In the genomic region with DNA sequence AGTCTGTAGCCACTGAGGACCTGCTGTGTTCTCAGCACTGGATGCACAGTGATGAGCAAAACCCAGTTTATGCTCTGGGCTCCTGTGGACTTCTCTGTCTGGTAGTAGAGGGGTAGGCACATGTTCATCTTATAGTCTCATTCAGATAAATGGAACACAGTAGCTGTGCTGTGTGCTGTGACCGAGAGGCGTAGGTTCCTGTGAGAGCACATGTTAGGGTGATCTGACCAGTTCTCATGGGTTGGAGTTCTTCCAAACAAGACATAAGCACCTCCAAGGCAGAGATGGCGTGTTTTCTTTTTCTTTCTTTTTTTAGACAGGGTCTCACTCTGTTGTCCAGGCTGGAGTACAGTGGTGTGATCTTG, we compare ENCODE assay signal across 19 cellular contexts.
DNase-seq lines count a peak whose midpoint lies in the region; ATAC-seq and TF ChIP-seq lines count a peak whose summit lies in the region.
"Had no signal": no experiment of that assay in that cellular context is flagged by ENCODE, and none has a peak within 500 bp of the region (broad histone marks: within the 10 kb centered on the region; RNA-seq: fewer than 3 reads in every experiment).

No MANE protein-coding gene starts in this region.

- H3K4me3 Mint-ChIP-seq in HFFc6, result no peak overlapping the region
- H3K4me3 Mint-ChIP-seq: activated CD8-positive, alpha-beta memory T cell treated with anti-CD3 and anti-CD28 coated beads, Interleukin-2, amount 10 ng/mL, durations not matched to agents 7 days and 5 days; B cell; immature natural killer cell; stimulated activated memory B cell treated with anti-CD40 and anti-IgM and Interleukin-4, amounts not matched to agents 10 μg/mL and 1 μg/mL and 100 μg/mL, for 72 hours had no signal

- in situ Hi-C loops in GM23248 (cut with MboI), result no loop called here

- peaks cover 100% of the 10 kb centered on the region for H3K79me2 ChIP-seq in GM23248 (ENCODE audit: insufficient read depth)

- peak overlapping the region; percentile 67 for H3K27ac Mint-ChIP-seq in HFFc6
- H3K27ac Mint-ChIP-seq: activated CD8-positive, alpha-beta memory T cell treated with anti-CD3 and anti-CD28 coated beads, Interleukin-2, amount 10 ng/mL, durations not matched to agents 7 days and 5 days; B cell; immature natural killer cell; stimulated activated memory B cell treated with anti-CD40 and anti-IgM and Interleukin-4, amounts not matched to agents 10 μg/mL and 1 μg/mL and 100 μg/mL, for 72 hours had no signal

- whole genome bisulfite sequencing in esophagus, 2 donors, result 63 to 66% methylated on average over 3 of the region's 3 CpGs
- 79 to 80% methylated on average over 3 of the region's 3 CpGs for WGBS in testis, 2 donors
- 96 to 97% methylated on average over 3 of the region's 3 CpGs for whole genome bisulfite sequencing in GM23248 (ENCODE audit: low coverage in 1 of 2, low lambda C conversion rate in 2 of 2, missing lambda C conversion rate in 2 of 2), 2 experiments

- ATAC-seq in HG02973 (IDR thresholded peaks at IDR 0.05; ENCODE audit: unreplicated experiment), result no peak
- no peak for ATAC-seq in SK-N-SH treated with all-trans-retinoic acid at 6 μM for 48 hours
- ATAC-seq: activated CD8-positive, alpha-beta memory T cell treated with anti-CD3 and anti-CD28 coated beads, Interleukin-2, amount 10 ng/mL, durations not matched to agents 7 days and 5 days; stimulated activated memory B cell treated with anti-CD40 and anti-IgM and Interleukin-4, amounts not matched to agents 10 μg/mL and 1 μg/mL and 100 μg/mL, for 72 hours had no signal

- H3K27me3 ChIP-seq in esophagus (ENCODE audit: control insufficient read depth in 1 of 2, insufficient read depth in 2 of 2, low read length in 2 of 2) (no peaks in the 10 kb centered on the region), muscle layer of duodenum (ENCODE audit: low read depth, low read length) (no peaks in the 10 kb centered on the region), testis (no peaks in the 10 kb centered on the region), GM23248 (replicated peaks; ENCODE audit: insufficient read depth) (no peaks in the 10 kb centered on the region)
- H3K27me3 ChIP-seq in effector memory CD4-positive, alpha-beta T cell (replicated peaks; ENCODE audit: control insufficient read depth, insufficient read depth, low read length, poor library complexity, severe bottlenecking), result peaks cover 4% of the 10 kb centered on the region

- DNase-seq in HFFc6, result no peak
- DNase-seq in testis, result no peak
- DNase-seq in effector memory CD4-positive, alpha-beta T cell, result no peak
- no peak for DNase-seq in GM23248
- DNase-seq: activated CD8-positive, alpha-beta memory T cell treated with anti-CD3 and anti-CD28 coated beads, Interleukin-2, amount 10 ng/mL, durations not matched to agents 7 days and 5 days; activated gamma-delta T cell treated with Interleukin-2 at 50 U/mL for 16 hours; glutamatergic neuron; H7; immature natural killer cell; midbrain; NCI-H187 treated with DMSO at 0.1 percent for 48 hours; NCI-H510A treated with DMSO at 0.1 percent for 48 hours; stimulated activated CD4-positive, alpha-beta T cell treated with anti-CD3 and anti-CD28 coated beads, Interleukin-12 subunit alpha, Interleukin-12 subunit beta, amount 100 ng/mL, for 4 hours had no signal

- H3K27ac ChIP-seq in esophagus (ENCODE audit: low read depth in 2 of 2, low read length in 1 of 2) (peak overlapping the region; percentile 66 to 72), muscle layer of duodenum (ENCODE audit: low read length) (peak overlapping the region; percentile 43), testis (peak overlapping the region; percentile 86 to 94), GM23248 (no peak overlapping the region)
- no peak overlapping the region for H3K27ac ChIP-seq in effector memory CD4-positive, alpha-beta T cell (ENCODE audit: insufficient read depth, low read length, poor library complexity, severe bottlenecking)

- H2AFZ ChIP-seq in GM23248, result no peak overlapping the region

- no peaks in the 10 kb centered on the region for H3K9me3 ChIP-seq in esophagus (ENCODE audit: control insufficient read depth in 2 of 2, insufficient read depth in 1 of 2, low read depth in 1 of 2, low read length in 1 of 2)
- no peaks in the 10 kb centered on the region for H3K9me3 ChIP-seq in muscle layer of duodenum (ENCODE audit: control insufficient read depth in 1 of 2, low read length in 2 of 2)
- H3K9me3 ChIP-seq in testis, result no peaks in the 10 kb centered on the region
- no peaks in the 10 kb centered on the region for H3K9me3 ChIP-seq in effector memory CD4-positive, alpha-beta T cell (ENCODE audit: control insufficient read depth, low read length)
- H3K9me3 ChIP-seq in GM23248 (ENCODE audit: low read depth), result no peaks in the 10 kb centered on the region

- no peaks in the 10 kb centered on the region for H3K9me2 ChIP-seq in GM23248 (ENCODE audit: insufficient read depth)

- H3K36me3 Mint-ChIP-seq in HFFc6 (ENCODE audit: low read depth), result peaks cover 28% of the 10 kb centered on the region
- H3K36me3 Mint-ChIP-seq: activated CD8-positive, alpha-beta memory T cell treated with anti-CD3 and anti-CD28 coated beads, Interleukin-2, amount 10 ng/mL, durations not matched to agents 7 days and 5 days; immature natural killer cell; stimulated activated memory B cell treated with anti-CD40 and anti-IgM and Interleukin-4, amounts not matched to agents 10 μg/mL and 1 μg/mL and 100 μg/mL, for 72 hours had no signal

- peaks cover 69% of the 10 kb centered on the region for H3K4me1 Mint-ChIP-seq in HFFc6 (ENCODE audit: low read depth)
- H3K4me1 Mint-ChIP-seq: B cell; immature natural killer cell; stimulated activated memory B cell treated with anti-CD40 and anti-IgM and Interleukin-4, amounts not matched to agents 10 μg/mL and 1 μg/mL and 100 μg/mL, for 72 hours had no signal

- no peaks in the 10 kb centered on the region; the same call in 1 of the 2 replicates for H3F3A ChIP-seq in GM23248 (ENCODE audit: insufficient read depth)

- intact Hi-C loops in testis (cut with DNase I; ENCODE audit: low total_unique reads), result no loop called here

- H3K4me2 ChIP-seq in GM23248 (ENCODE audit: unreplicated experiment), result no peak overlapping the region

- TF ChIP-seq POLR2A in testis (IDR thresholded peaks at IDR 0.05), result no peak

- H3K9me3 Mint-ChIP-seq in HFFc6, result no peaks in the 10 kb centered on the region
- H3K9me3 Mint-ChIP-seq: immature natural killer cell; stimulated activated memory B cell treated with anti-CD40 and anti-IgM and Interleukin-4, amounts not matched to agents 10 μg/mL and 1 μg/mL and 100 μg/mL, for 72 hours had no signal

- H4K20me1 ChIP-seq in GM23248 (ENCODE audit: insufficient read depth), result peaks cover 44% of the 10 kb centered on the region

- H3K27me3 Mint-ChIP-seq in HFFc6 (ENCODE audit: insufficient read depth), result peaks cover 11% of the 10 kb centered on the region; the same call in 1 of the 2 replicates

- H3K4me1 ChIP-seq in esophagus (ENCODE audit: control insufficient read depth in 2 of 2, insufficient read depth in 2 of 2, low read length in 1 of 2) (peaks cover 0 to 4% of the 10 kb centered on the region in 2 donors), muscle layer of duodenum (ENCODE audit: control insufficient read depth in 1 of 2, insufficient read depth in 2 of 2, low read length in 2 of 2) (peaks cover 5 to 10% of the 10 kb centered on the region in 2 donors), testis (peaks cover 24% of the 10 kb centered on the region), GM23248 (ENCODE audit: insufficient read depth) (peaks cover 6% of the 10 kb centered on the region; the same call in 1 of the 2 replicates)
- H3K4me1 ChIP-seq in effector memory CD4-positive, alpha-beta T cell (ENCODE audit: control insufficient read depth, insufficient read depth, low read length, poor library complexity, severe bottlenecking), result no peaks in the 10 kb centered on the region

- TF ChIP-seq CTCF in HFFc6 (IDR thresholded peaks at IDR 0.05) (no peak), testis (IDR thresholded peaks at IDR 0.05) (no peak)

- H3K4me3 ChIP-seq in esophagus (ENCODE audit: low read depth in 1 of 2, low read length in 2 of 2) (no peak overlapping the region), muscle layer of duodenum (ENCODE audit: low read depth in 1 of 2, low read length in 2 of 2) (no peak overlapping the region), testis (no peak overlapping the region), GM23248 (no peak overlapping the region)
- no peak overlapping the region for H3K4me3 ChIP-seq in effector memory CD4-positive, alpha-beta T cell (ENCODE audit: insufficient read depth, low read depth, low read length, poor library complexity, severe bottlenecking)

- no peaks in the 10 kb centered on the region for H3K36me3 ChIP-seq in esophagus (ENCODE audit: control insufficient read depth in 2 of 2, insufficient read depth in 2 of 2, low read length in 1 of 2)
- H3K36me3 ChIP-seq in muscle layer of duodenum (ENCODE audit: control insufficient read depth in 1 of 2, insufficient read depth in 2 of 2, low read length in 2 of 2), result no peaks in the 10 kb centered on the region
- no peaks in the 10 kb centered on the region for H3K36me3 ChIP-seq in testis (ENCODE audit: low read depth, missing control alignments)
- no peaks in the 10 kb centered on the region for H3K36me3 ChIP-seq in effector memory CD4-positive, alpha-beta T cell (ENCODE audit: control insufficient read depth, insufficient read depth, low read length)
- peaks cover 3% of the 10 kb centered on the region; the same call in 1 of the 2 replicates for H3K36me3 ChIP-seq in GM23248 (ENCODE audit: low read depth)

- H3K9ac ChIP-seq in GM23248, result no peak overlapping the region

TF ChIP-seq in SK-N-SH treated with all-trans-retinoic acid at 6 μM for 48 hours, 23 proteins besides CTCF, POLR2A, EP300 and RAD21 (continues in another document):
- TF ChIP-seq CSDC2 (CRISPR knock-in tag; IDR thresholded peaks at IDR 0.05), result no peak
- TF ChIP-seq ZNF8 (CRISPR knock-in tag; IDR thresholded peaks at IDR 0.05), result no peak
- TF ChIP-seq ZFP3 (CRISPR knock-in tag; IDR thresholded peaks at IDR 0.05), result no peak
- TF ChIP-seq ZNF565 (CRISPR knock-in tag; conservative IDR thresholded peaks at IDR 0.05; ENCODE audit: low read depth), result no peak
- TF ChIP-seq TOX (CRISPR knock-in tag; IDR thresholded peaks at IDR 0.05; ENCODE audit: borderline replicate concordance), result no peak
- no peak for TF ChIP-seq ARNTL (CRISPR knock-in tag; IDR thresholded peaks at IDR 0.05; ENCODE audit: borderline replicate concordance, low read depth)
- no peak for TF ChIP-seq CREB5 (CRISPR knock-in tag; IDR thresholded peaks at IDR 0.05; ENCODE audit: low read depth)
- no peak for TF ChIP-seq ISL1 (CRISPR knock-in tag; IDR thresholded peaks at IDR 0.05)

Comparison
In these comparisons a context has a peak if more than half of its experiments do, and no peak if none do; other contexts are left out.
1. H3K27ac ChIP-seq: peak in esophagus (2 of 2), muscle layer of duodenum (single experiment) and testis (2 of 2); none in effector memory CD4-positive, alpha-beta T cell (single experiment) and GM23248 (single experiment).